22 cellular contexts compared by ENCODE assay signal in genomic region chr17:28534740-28535375, GRCh38. TPM values are rescaled to one million over a fixed set of nuclear protein-coding genes. Genes with fewer than 3 reads are reported as not detected.
"Had no signal": no experiment of that assay in that cellular context is flagged by ENCODE, and none has a peak within 500 bp of the region (broad histone marks: within the 10 kb centered on the region; RNA-seq: fewer than 3 reads in every experiment).

No MANE protein-coding gene starts in this region.

- H3K4me1 ChIP-seq: heart left ventricle, parathyroid adenoma, psoas muscle, tibial nerve had no signal

- H3K9me3 ChIP-seq: heart left ventricle, psoas muscle, tibial nerve had no signal

- H3K4me3 ChIP-seq: heart left ventricle, psoas muscle, smooth muscle cell, tibial nerve had no signal

- DNase-seq: activated CD4-positive, alpha-beta T cell treated with anti-CD3 and anti-CD28 coated beads for 36 hours; activated CD4-positive, CD25-positive, alpha-beta regulatory T cell; activated effector memory CD4-positive, alpha-beta T cell treated with Interleukin-2 at 50 U/mL for 16 hours; activated naive CD4-positive, alpha-beta T cell treated with Interleukin-2 at 50 U/mL for 16 hours; activated T-cell treated with anti-CD3 and anti-CD28 coated beads for 4 hours; anterior cingulate cortex; endodermal cell; foreskin fibroblast; hypothalamus; immature natural killer cell; naive thymus-derived CD4-positive, alpha-beta T cell; nucleus accumbens; psoas muscle; stimulated activated CD4-positive, alpha-beta T cell treated with anti-CD3 and anti-CD28 coated beads, Interleukin-1b, Interleukin-23, amount 100 ng/mL, for 48 hours; stimulated activated naive CD4-positive, alpha-beta T cell had no signal

- H3K27ac ChIP-seq: heart left ventricle, parathyroid adenoma, psoas muscle, tibial nerve had no signal

- H3K36me3 ChIP-seq: heart left ventricle, tibial nerve had no signal

- H3K27me3 ChIP-seq: tibial nerve had no signal

- H3K4me2 ChIP-seq: smooth muscle cell had no signal

- H2AFZ ChIP-seq: parathyroid adenoma had no signal

- H3K79me2 ChIP-seq: parathyroid adenoma had no signal

RNA-seq across cellular contexts. Expression of gene FOXN1, which starts 28.7 kb away (rescaled TPM):
- total RNA-seq: activated CD4-positive, alpha-beta T cell treated with anti-CD3 and anti-CD28 coated beads for 36 hours; bronchial epithelial cell; endodermal cell; heart left ventricle; kidney epithelial cell; naive thymus-derived CD4-positive, alpha-beta T cell; psoas muscle; temporal lobe; tibial nerve had no signal
